Comparison of ENCODE assay signal across 2 cellular contexts in genomic region chr17:44011876-44012275, GRCh38.
TF ChIP-seq lines count a peak whose summit lies in the region.

No MANE protein-coding gene starts in this region.

TF ChIP-seq in IMR-90, 13 proteins besides CTCF, POLR2A, EP300 and RAD21:
- TF ChIP-seq USF2 (IDR thresholded peaks at IDR 0.05; ENCODE audit: low read depth, low read length) (no peak), MAZ (IDR thresholded peaks at IDR 0.05; ENCODE audit: borderline replicate concordance, low read depth, low read length) (no peak), NFE2L2 (IDR thresholded peaks at IDR 0.05; ENCODE audit: low read depth, low read length) (no peak), CEBPB (IDR thresholded peaks at IDR 0.05; ENCODE audit: low read depth, low read length) (no peak), BHLHE40 (IDR thresholded peaks at IDR 0.05; ENCODE audit: low read depth, low read length) (no peak), CHD1 (IDR thresholded peaks at IDR 0.05; ENCODE audit: low read depth, low read length) (no peak)
- TF ChIP-seq, protein P1, sequence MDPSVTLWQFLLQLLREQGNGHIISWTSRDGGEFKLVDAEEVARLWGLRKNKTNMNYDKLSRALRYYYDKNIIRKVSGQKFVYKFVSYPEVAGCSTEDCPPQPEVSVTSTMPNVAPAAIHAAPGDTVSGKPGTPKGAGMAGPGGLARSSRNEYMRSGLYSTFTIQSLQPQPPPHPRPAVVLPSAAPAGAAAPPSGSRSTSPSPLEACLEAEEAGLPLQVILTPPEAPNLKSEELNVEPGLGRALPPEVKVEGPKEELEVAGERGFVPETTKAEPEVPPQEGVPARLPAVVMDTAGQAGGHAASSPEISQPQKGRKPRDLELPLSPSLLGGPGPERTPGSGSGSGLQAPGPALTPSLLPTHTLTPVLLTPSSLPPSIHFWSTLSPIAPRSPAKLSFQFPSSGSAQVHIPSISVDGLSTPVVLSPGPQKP (IDR thresholded peaks at IDR 0.05; ENCODE audit: borderline replicate concordance, low read depth, low read length), result no peak

TF ChIP-seq in endothelial cell of umbilical vein, 7 proteins besides CTCF, POLR2A, EP300 and RAD21:
- no peak for TF ChIP-seq FOS (IDR thresholded peaks at IDR 0.05; ENCODE audit: borderline replicate concordance, insufficient read depth, low read length)
- no peak for TF ChIP-seq GATA2 (IDR thresholded peaks at IDR 0.05; ENCODE audit: insufficient read depth, insufficient read length, low read depth, low read length)
- no peak for TF ChIP-seq JUN (IDR thresholded peaks at IDR 0.05; ENCODE audit: borderline replicate concordance, insufficient read depth, insufficient read length, low read depth)
- TF ChIP-seq MAX (IDR thresholded peaks at IDR 0.05; ENCODE audit: insufficient read depth, insufficient read length), result no peak
- TF ChIP-seq EZH2 (IDR thresholded peaks at IDR 0.05; ENCODE audit: borderline replicate concordance, low read depth, low read length, severe bottlenecking), result no peak
- TF ChIP-seq POLR2AphosphoS5 (IDR thresholded peaks at IDR 0.05; ENCODE audit: insufficient read depth, low read depth, low read length), result no peak
- TF ChIP-seq MYC (IDR thresholded peaks at IDR 0.05; ENCODE audit: low read depth, low read length), result no peak
